15 cellular contexts compared by ENCODE assay signal in genomic region chr13:110012102-110012739, GRCh38.
DNase-seq lines count a peak whose midpoint lies in the region; ATAC-seq, FAIRE-seq and TF ChIP-seq lines count a peak whose summit lies in the region.
"Had no signal": no experiment of that assay in that cellular context is flagged by ENCODE, and none has a peak within 500 bp of the region (broad histone marks: within the 10 kb centered on the region; RNA-seq: fewer than 3 reads in every experiment).

No MANE protein-coding gene starts in this region.

- no peak for TF ChIP-seq POLR2A in GM12878 (IDR thresholded peaks at IDR 0.05; ENCODE audit: low read depth, low read length)

- H3K27ac ChIP-seq in GM12878 (ENCODE audit: control insufficient read depth, insufficient read depth) (no peak overlapping the region), OCI-LY7 (ENCODE audit: low read depth, low read length, poor library complexity, severe bottlenecking) (no peak overlapping the region)
- H3K27ac ChIP-seq: C4-2B had no signal

- TF ChIP-seq EP300 in GM12878 (IDR thresholded peaks at IDR 0.05; ENCODE audit: borderline replicate concordance in 1 of 2, control insufficient read depth in 1 of 2, low read depth in 2 of 2, low read length in 2 of 2), result no peak

- intact Hi-C loops in GM12878 (cut with micrococcal nuclease; ENCODE audit: unreplicated experiment), result no loop called here
- intact Hi-C loops in OCI-LY7 (cut with micrococcal nuclease; ENCODE audit: unreplicated experiment), result no loop called here

- POLR2A ChIA-PET in GM12878 (lab: Charles Lee), result interaction anchor here (1.3 kb wide), 1 partner anchor 13 kb away, joined by 5 read pairs; no protein-coding TSS in a partner anchor
- POLR2A ChIA-PET in OCI-LY7 (lab: Charles Lee), result no interaction called here

- H3K9me2 ChIP-seq in OCI-LY7 (ENCODE audit: insufficient read depth, low read length), result no peaks in the 10 kb centered on the region

- 10% methylated on average over 2 of the region's 2 CpGs for WGBS in GM12878 (ENCODE audit: insufficient coverage, insufficient replicate concordance, low lambda C conversion rate, missing lambda C conversion rate)

- no peak for FAIRE-seq in GM12878 (lab: Jason Lieb, UNC)

- H4K20me1 ChIP-seq in GM12878 (ENCODE audit: control insufficient read depth, insufficient read depth), result no peaks in the 10 kb centered on the region
- no peaks in the 10 kb centered on the region for H4K20me1 ChIP-seq in OCI-LY7 (ENCODE audit: insufficient read depth, low read length)

- H3K4me3 ChIP-seq in GM12878 (no peak overlapping the region), kidney epithelial cell (ENCODE audit: low read depth, low read length) (no peak overlapping the region), OCI-LY7 (ENCODE audit: low read depth, low read length, poor library complexity, severe bottlenecking) (no peak overlapping the region)

- no peak overlapping the region for H3K9ac ChIP-seq in GM12878 (ENCODE audit: control insufficient read depth, insufficient read depth, low read length)

- H3K4me2 ChIP-seq in GM12878 (ENCODE audit: control insufficient read depth, insufficient read depth) (no peak overlapping the region), OCI-LY7 (ENCODE audit: low read length) (no peak overlapping the region)

- RAD21 ChIA-PET in GM12878 (lab: Charles Lee; ENCODE audit: unreplicated experiment), result no interaction called here

- no peak overlapping the region for H2AFZ ChIP-seq in GM12878 (ENCODE audit: control insufficient read depth, low read depth, low read length)
- no peak overlapping the region for H2AFZ ChIP-seq in OCI-LY7 (ENCODE audit: low read length)

- no peaks in the 10 kb centered on the region for H3K4me1 ChIP-seq in GM12878 (ENCODE audit: control insufficient read depth, insufficient read depth, low read length)
- no peaks in the 10 kb centered on the region for H3K4me1 ChIP-seq in OCI-LY7 (ENCODE audit: insufficient read depth, low read length, poor library complexity, severe bottlenecking)

- H3K79me2 ChIP-seq in GM12878 (ENCODE audit: control insufficient read depth, insufficient read depth, low read length), result no peaks in the 10 kb centered on the region
- H3K79me2 ChIP-seq in OCI-LY7 (ENCODE audit: insufficient read depth, low read depth, low read length), result no peaks in the 10 kb centered on the region

- TF ChIP-seq CTCF in GM12878 (IDR thresholded peaks at IDR 0.05 in 2 of 3, conservative IDR thresholded peaks at IDR 0.05 in 1 of 3; ENCODE audit: control insufficient read depth in 2 of 3, extremely low read depth in 1 of 3, insufficient read depth in 1 of 3, low read depth in 3 of 3, low read length in 3 of 3), result no peak
- no peak for TF ChIP-seq CTCF in kidney epithelial cell (IDR thresholded peaks at IDR 0.05; ENCODE audit: insufficient read depth, low read length, poor library complexity, severe bottlenecking)
- TF ChIP-seq CTCF in OCI-LY7 (conservative IDR thresholded peaks at IDR 0.05; ENCODE audit: low read length), result no peak

- no peaks in the 10 kb centered on the region for H3K27me3 ChIP-seq in GM12878 (replicated peaks in 1 of 2; ENCODE audit: control insufficient read depth in 2 of 2, insufficient read depth in 2 of 2, low read length in 1 of 2)
- no peaks in the 10 kb centered on the region for H3K27me3 ChIP-seq in kidney epithelial cell (ENCODE audit: control insufficient read depth, insufficient read depth, low read length)

- DNase-seq in ACHN, result peak; percentile 97
- DNase-seq in HS-27A (ENCODE audit: low read depth), result peak; percentile 87
- no peak for DNase-seq in GM12878 (ENCODE audit: low read depth, low spot score)
- peak; percentile 97 for DNase-seq in kidney epithelial cell (ENCODE audit: low read depth)
- DNase-seq in NCI-H128 (lab: John Stamatoyannopoulos, UW; ENCODE audit: unreplicated experiment), result no peak
- DNase-seq in COR-L47 (lab: John Stamatoyannopoulos, UW), result no peak
- DNase-seq in OCI-LY7 (ENCODE audit: low spot score), result no peak
- no peak for DNase-seq in NOMO-1 (lab: John Stamatoyannopoulos, UW; ENCODE audit: unreplicated experiment in 2 of 2)
- DNase-seq: activated CD4-positive, alpha-beta memory T cell treated with anti-CD3 and anti-CD28 coated beads for 36 hours; activated naive CD4-positive, alpha-beta T cell treated with anti-CD3 and anti-CD28 coated beads, Interleukin-2, amount 50 U/mL, for 16 hours; midbrain; NCI-H2081 treated with DMSO at 0.1 percent for 48 hours; stimulated activated CD4-positive, alpha-beta T cell treated with anti-CD3 and anti-CD28 coated beads, Interleukin-15, amount 100 ng/mL, for 24 hours; stimulated activated naive CD4-positive, alpha-beta T cell treated with Interleukin-2 at 50 U/mL for 16 hours had no signal

- H3K9me3 ChIP-seq in GM12878 (replicated peaks; ENCODE audit: control insufficient read depth, insufficient read depth, low read length) (no peaks in the 10 kb centered on the region), OCI-LY7 (ENCODE audit: low read length) (no peaks in the 10 kb centered on the region)

- in situ Hi-C loops in ACHN (cut with HindIII; ENCODE audit: low pct_ligation_motif_present, low pct_unique_long_range_greater_than_20kb, low sequenced_read_pairs) (no loop called here), GM12878 (cut with MboI) (no loop called here)

- SMC1A ChIA-PET in GM12878 (lab: Charles Lee; ENCODE audit: uncharacterized antibody, unreplicated experiment), result interaction anchor here (0.7 to 1.2 kb wide), 2 partner anchors 11 to 224 kb away, joined by 3 read pairs; no protein-coding TSS in a partner anchor

- BruUV-seq in GM12878 (replicated peaks; lab: Mats Ljungman, UMichigan) (no TSS peak), OCI-LY7 (replicated peaks; lab: Mats Ljungman, UMichigan) (no TSS peak)

- peak; percentile 42 for ATAC-seq in GM12878

- CTCF ChIA-PET in GM12878 (lab: Yijun Ruan, JAX), result no interaction called here
- CTCF ChIA-PET in OCI-LY7 (lab: Charles Lee; ENCODE audit: unreplicated experiment), result no interaction called here

- H3K36me3 ChIP-seq in GM12878 (ENCODE audit: control insufficient read depth in 2 of 2, insufficient read depth in 2 of 2, low read length in 1 of 2), result no peaks in the 10 kb centered on the region
- H3K36me3 ChIP-seq in kidney epithelial cell (ENCODE audit: control insufficient read depth, insufficient read depth, low read length), result no peaks in the 10 kb centered on the region
- no peaks in the 10 kb centered on the region for H3K36me3 ChIP-seq in OCI-LY7 (ENCODE audit: insufficient read depth, low read length)

- no peak for TF ChIP-seq RAD21 in GM12878 (IDR thresholded peaks at IDR 0.05; ENCODE audit: insufficient read depth, low read depth, low read length)

TF ChIP-seq in GM12878, 131 proteins besides CTCF, POLR2A, EP300 and RAD21 (continues in another document):
- no peak for TF ChIP-seq SMC3 (IDR thresholded peaks at IDR 0.05; ENCODE audit: borderline replicate concordance, low read length)
- TF ChIP-seq KAT2A (conservative IDR thresholded peaks at IDR 0.05; ENCODE audit: control insufficient read depth, low read depth, low read length), result no peak
- TF ChIP-seq, protein P1, sequence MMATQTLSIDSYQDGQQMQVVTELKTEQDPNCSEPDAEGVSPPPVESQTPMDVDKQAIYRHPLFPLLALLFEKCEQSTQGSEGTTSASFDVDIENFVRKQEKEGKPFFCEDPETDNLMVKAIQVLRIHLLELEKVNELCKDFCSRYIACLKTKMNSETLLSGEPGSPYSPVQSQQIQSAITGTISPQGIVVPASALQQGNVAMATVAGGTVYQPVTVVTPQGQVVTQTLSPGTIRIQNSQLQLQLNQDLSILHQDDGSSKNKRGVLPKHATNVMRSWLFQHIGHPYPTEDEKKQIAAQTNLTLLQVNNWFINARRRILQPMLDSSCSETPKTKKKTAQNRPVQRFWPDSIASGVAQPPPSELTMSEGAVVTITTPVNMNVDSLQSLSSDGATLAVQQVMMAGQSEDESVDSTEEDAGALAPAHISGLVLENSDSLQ (IDR thresholded peaks at IDR 0.05), result no peak
- no peak for TF ChIP-seq NBN (IDR thresholded peaks at IDR 0.05)
- TF ChIP-seq, protein P2, sequence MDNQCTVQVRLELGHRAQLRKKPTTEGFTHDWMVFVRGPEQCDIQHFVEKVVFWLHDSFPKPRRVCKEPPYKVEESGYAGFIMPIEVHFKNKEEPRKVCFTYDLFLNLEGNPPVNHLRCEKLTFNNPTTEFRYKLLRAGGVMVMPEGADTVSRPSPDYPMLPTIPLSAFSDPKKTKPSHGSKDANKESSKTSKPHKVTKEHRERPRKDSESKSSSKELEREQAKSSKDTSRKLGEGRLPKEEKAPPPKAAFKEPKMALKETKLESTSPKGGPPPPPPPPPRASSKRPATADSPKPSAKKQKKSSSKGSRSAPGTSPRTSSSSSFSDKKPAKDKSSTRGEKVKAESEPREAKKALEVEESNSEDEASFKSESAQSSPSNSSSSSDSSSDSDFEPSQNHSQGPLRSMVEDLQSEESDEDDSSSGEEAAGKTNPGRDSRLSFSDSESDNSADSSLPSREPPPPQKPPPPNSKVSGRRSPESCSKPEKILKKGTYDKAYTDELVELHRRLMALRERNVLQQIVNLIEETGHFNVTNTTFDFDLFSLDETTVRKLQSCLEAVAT (IDR thresholded peaks at IDR 0.05), result no peak
- TF ChIP-seq, protein P3, sequence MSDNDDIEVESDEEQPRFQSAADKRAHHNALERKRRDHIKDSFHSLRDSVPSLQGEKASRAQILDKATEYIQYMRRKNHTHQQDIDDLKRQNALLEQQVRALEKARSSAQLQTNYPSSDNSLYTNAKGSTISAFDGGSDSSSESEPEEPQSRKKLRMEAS (IDR thresholded peaks at IDR 0.05; ENCODE audit: low read depth, low read length), result no peak
- TF ChIP-seq TCF12 (IDR thresholded peaks at IDR 0.05; ENCODE audit: low read depth, low read length), result no peak
- no peak for TF ChIP-seq CBFB (IDR thresholded peaks at IDR 0.05; ENCODE audit: low read depth)
- no peak for TF ChIP-seq ZNF274 (IDR thresholded peaks at IDR 0.05; ENCODE audit: insufficient read depth, insufficient read length)
- TF ChIP-seq ZNF207 (IDR thresholded peaks at IDR 0.05; ENCODE audit: borderline replicate concordance), result no peak
- no peak for TF ChIP-seq SREBF2 (IDR thresholded peaks at IDR 0.05; ENCODE audit: low read length)
- TF ChIP-seq JUND (IDR thresholded peaks at IDR 0.05; ENCODE audit: low read depth, low read length), result no peak
- no peak for TF ChIP-seq PBX3 (IDR thresholded peaks at IDR 0.05; ENCODE audit: insufficient replicate concordance, low read depth, low read length)
- no peak for TF ChIP-seq NFYA (IDR thresholded peaks at IDR 0.05; ENCODE audit: borderline replicate concordance, low read depth, low read length)
- no peak for TF ChIP-seq NFIC (IDR thresholded peaks at IDR 0.05; ENCODE audit: low read depth, low read length)

Comparison
In these comparisons a context has a peak if more than half of its experiments do, and no peak if none do; other contexts are left out.
1. DNase-seq: peak in ACHN (single experiment), HS-27A (single experiment) and kidney epithelial cell (single experiment); none in GM12878 (single experiment), NCI-H128 (single experiment), COR-L47 (single experiment), OCI-LY7 (single experiment) and NOMO-1 (0 of 2).